Comparison of ENCODE assay signal across 1 cellular context in the genomic region with DNA sequence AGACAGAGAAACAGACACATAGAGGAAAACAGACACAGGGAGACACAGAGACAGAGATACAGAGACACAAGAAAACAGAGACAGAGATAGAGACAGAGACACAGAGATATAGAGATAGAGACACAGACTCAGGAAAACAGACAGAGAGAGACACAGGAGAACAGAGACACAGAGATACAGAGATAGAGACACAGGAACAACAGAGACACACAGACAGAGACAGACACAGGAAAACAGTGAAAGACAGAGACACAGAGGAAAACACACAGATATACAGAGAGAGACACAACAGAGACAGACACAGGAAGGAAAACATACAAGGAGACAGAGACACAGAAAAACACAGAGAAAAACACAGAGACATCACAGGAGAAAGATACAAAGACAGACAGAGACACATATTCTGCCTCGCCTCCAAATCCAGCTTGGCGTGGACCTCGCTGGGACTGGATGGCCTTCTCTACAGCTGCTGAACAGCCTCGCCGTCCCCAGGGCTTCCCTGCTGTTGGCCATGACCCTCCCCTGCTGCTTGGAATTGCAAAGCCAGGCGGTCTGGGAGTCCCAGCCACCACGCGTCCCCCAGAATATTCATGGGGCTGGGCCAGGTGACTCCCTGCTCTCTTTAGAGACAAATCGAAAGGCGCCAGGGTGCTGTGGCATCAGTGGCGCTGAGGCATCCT.
TF ChIP-seq lines count a peak whose summit lies in the region.

No MANE protein-coding gene starts in this region.

TF ChIP-seq in HepG2, 621 proteins besides CTCF, POLR2A, EP300 and RAD21:
- TF ChIP-seq RAD51 (IDR thresholded peaks at IDR 0.05; ENCODE audit: borderline replicate concordance): peak; percentile 31; the same call in 1 of the 2 replicates
- 0 out of 2 replicates have a peak, but pooled peaks have one; percentile 64 for TF ChIP-seq NONO (IDR thresholded peaks at IDR 0.05)
- TF ChIP-seq NONO (CRISPR knock-in tag; conservative IDR thresholded peaks at IDR 0.05): no peak
- TF ChIP-seq DMAP1 (CRISPR knock-in tag; IDR thresholded peaks at IDR 0.05): no peak
- peak; percentile 67 for TF ChIP-seq LCORL (IDR thresholded peaks at IDR 0.05)
- TF ChIP-seq LCORL (CRISPR knock-in tag; IDR thresholded peaks at IDR 0.05): no peak
- peak; percentile 96 for TF ChIP-seq PLRG1 (conservative IDR thresholded peaks at IDR 0.05)
- TF ChIP-seq, protein P1, sequence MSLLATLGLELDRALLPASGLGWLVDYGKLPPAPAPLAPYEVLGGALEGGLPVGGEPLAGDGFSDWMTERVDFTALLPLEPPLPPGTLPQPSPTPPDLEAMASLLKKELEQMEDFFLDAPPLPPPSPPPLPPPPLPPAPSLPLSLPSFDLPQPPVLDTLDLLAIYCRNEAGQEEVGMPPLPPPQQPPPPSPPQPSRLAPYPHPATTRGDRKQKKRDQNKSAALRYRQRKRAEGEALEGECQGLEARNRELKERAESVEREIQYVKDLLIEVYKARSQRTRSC (CRISPR knock-in tag; IDR thresholded peaks at IDR 0.05; ENCODE audit: low read depth): no peak
- TF ChIP-seq TP53 (CRISPR knock-in tag; conservative IDR thresholded peaks at IDR 0.05): no peak
- TF ChIP-seq, protein P2, sequence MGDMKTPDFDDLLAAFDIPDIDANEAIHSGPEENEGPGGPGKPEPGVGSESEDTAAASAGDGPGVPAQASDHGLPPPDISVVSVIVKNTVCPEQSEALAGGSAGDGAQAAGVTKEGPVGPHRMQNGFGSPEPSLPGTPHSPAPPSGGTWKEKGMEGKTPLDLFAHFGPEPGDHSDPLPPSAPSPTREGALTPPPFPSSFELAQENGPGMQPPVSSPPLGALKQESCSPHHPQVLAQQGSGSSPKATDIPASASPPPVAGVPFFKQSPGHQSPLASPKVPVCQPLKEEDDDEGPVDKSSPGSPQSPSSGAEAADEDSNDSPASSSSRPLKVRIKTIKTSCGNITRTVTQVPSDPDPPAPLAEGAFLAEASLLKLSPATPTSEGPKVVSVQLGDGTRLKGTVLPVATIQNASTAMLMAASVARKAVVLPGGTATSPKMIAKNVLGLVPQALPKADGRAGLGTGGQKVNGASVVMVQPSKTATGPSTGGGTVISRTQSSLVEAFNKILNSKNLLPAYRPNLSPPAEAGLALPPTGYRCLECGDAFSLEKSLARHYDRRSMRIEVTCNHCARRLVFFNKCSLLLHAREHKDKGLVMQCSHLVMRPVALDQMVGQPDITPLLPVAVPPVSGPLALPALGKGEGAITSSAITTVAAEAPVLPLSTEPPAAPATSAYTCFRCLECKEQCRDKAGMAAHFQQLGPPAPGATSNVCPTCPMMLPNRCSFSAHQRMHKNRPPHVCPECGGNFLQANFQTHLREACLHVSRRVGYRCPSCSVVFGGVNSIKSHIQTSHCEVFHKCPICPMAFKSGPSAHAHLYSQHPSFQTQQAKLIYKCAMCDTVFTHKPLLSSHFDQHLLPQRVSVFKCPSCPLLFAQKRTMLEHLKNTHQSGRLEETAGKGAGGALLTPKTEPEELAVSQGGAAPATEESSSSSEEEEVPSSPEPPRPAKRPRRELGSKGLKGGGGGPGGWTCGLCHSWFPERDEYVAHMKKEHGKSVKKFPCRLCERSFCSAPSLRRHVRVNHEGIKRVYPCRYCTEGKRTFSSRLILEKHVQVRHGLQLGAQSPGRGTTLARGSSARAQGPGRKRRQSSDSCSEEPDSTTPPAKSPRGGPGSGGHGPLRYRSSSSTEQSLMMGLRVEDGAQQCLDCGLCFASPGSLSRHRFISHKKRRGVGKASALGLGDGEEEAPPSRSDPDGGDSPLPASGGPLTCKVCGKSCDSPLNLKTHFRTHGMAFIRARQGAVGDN (CRISPR knock-in tag; IDR thresholded peaks at IDR 0.05): peak; percentile 16; the same call in 1 of the 2 replicates
- TF ChIP-seq SOX6 (IDR thresholded peaks at IDR 0.05): peak; percentile 77; the same call in 1 of the 2 replicates
- no peak for TF ChIP-seq SOX6 (CRISPR knock-in tag; IDR thresholded peaks at IDR 0.05)
- TF ChIP-seq ZNF546 (CRISPR knock-in tag; conservative IDR thresholded peaks at IDR 0.05): no peak
- TF ChIP-seq NBN (conservative IDR thresholded peaks at IDR 0.05): peak; percentile 19; the same call in 1 of the 2 replicates
- peak; percentile 19; the same call in 1 of the 2 replicates for TF ChIP-seq ATF7 (IDR thresholded peaks at IDR 0.05)
- TF ChIP-seq ATF7 (CRISPR knock-in tag; IDR thresholded peaks at IDR 0.05): no peak
- peak; percentile 86; the same call in 1 of the 2 replicates for TF ChIP-seq ATM (IDR thresholded peaks at IDR 0.05; ENCODE audit: borderline replicate concordance)
- peak; percentile 58; the same call in 1 of the 2 replicates for TF ChIP-seq FOXA1 (IDR thresholded peaks at IDR 0.05)
- TF ChIP-seq FOXA1 (CRISPR knock-in tag; IDR thresholded peaks at IDR 0.05): no peak
- TF ChIP-seq, protein P3, sequence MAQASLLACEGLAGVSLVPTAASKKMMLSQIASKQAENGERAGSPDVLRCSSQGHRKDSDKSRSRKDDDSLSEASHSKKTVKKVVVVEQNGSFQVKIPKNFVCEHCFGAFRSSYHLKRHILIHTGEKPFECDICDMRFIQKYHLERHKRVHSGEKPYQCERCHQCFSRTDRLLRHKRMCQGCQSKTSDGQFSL (CRISPR knock-in tag; IDR thresholded peaks at IDR 0.05): no peak
- TF ChIP-seq, protein P4, sequence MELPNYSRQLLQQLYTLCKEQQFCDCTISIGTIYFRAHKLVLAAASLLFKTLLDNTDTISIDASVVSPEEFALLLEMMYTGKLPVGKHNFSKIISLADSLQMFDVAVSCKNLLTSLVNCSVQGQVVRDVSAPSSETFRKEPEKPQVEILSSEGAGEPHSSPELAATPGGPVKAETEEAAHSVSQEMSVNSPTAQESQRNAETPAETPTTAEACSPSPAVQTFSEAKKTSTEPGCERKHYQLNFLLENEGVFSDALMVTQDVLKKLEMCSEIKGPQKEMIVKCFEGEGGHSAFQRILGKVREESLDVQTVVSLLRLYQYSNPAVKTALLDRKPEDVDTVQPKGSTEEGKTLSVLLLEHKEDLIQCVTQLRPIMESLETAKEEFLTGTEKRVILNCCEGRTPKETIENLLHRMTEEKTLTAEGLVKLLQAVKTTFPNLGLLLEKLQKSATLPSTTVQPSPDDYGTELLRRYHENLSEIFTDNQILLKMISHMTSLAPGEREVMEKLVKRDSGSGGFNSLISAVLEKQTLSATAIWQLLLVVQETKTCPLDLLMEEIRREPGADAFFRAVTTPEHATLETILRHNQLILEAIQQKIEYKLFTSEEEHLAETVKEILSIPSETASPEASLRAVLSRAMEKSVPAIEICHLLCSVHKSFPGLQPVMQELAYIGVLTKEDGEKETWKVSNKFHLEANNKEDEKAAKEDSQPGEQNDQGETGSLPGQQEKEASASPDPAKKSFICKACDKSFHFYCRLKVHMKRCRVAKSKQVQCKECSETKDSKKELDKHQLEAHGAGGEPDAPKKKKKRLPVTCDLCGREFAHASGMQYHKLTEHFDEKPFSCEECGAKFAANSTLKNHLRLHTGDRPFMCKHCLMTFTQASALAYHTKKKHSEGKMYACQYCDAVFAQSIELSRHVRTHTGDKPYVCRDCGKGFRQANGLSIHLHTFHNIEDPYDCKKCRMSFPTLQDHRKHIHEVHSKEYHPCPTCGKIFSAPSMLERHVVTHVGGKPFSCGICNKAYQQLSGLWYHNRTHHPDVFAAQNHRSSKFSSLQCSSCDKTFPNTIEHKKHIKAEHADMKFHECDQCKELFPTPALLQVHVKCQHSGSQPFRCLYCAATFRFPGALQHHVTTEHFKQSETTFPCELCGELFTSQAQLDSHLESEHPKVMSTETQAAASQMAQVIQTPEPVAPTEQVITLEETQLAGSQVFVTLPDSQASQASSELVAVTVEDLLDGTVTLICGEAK (IDR thresholded peaks at IDR 0.05): peak; percentile 36; the same call in 1 of the 2 replicates
- TF ChIP-seq, protein P4 (CRISPR knock-in tag; IDR thresholded peaks at IDR 0.05): no peak
- peak; percentile 58; the same call in 1 of the 2 replicates for TF ChIP-seq SP1 (IDR thresholded peaks at IDR 0.05)
- no peak for TF ChIP-seq SP1 (CRISPR knock-in tag; IDR thresholded peaks at IDR 0.05)
- peak; percentile 68; the same call in 1 of the 2 replicates for TF ChIP-seq NFRKB (IDR thresholded peaks at IDR 0.05)
- peak; percentile 95 for TF ChIP-seq ARNT (IDR thresholded peaks at IDR 0.05)
- TF ChIP-seq FOXP1 (IDR thresholded peaks at IDR 0.05): peak; percentile 64
- TF ChIP-seq FOXP1 (CRISPR knock-in tag; IDR thresholded peaks at IDR 0.05): no peak
- TF ChIP-seq PHB2 (IDR thresholded peaks at IDR 0.05; ENCODE audit: partially characterized antibody): peak; percentile 16
- TF ChIP-seq, protein P5, sequence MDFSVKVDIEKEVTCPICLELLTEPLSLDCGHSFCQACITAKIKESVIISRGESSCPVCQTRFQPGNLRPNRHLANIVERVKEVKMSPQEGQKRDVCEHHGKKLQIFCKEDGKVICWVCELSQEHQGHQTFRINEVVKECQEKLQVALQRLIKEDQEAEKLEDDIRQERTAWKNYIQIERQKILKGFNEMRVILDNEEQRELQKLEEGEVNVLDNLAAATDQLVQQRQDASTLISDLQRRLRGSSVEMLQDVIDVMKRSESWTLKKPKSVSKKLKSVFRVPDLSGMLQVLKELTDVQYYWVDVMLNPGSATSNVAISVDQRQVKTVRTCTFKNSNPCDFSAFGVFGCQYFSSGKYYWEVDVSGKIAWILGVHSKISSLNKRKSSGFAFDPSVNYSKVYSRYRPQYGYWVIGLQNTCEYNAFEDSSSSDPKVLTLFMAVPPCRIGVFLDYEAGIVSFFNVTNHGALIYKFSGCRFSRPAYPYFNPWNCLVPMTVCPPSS (IDR thresholded peaks at IDR 0.05): 0 out of 2 replicates have a peak, but pooled peaks have one; percentile 83
- peak; percentile 89 for TF ChIP-seq IKZF1 (IDR thresholded peaks at IDR 0.05)
